20 cellular contexts compared by ENCODE assay signal in the genomic region with DNA sequence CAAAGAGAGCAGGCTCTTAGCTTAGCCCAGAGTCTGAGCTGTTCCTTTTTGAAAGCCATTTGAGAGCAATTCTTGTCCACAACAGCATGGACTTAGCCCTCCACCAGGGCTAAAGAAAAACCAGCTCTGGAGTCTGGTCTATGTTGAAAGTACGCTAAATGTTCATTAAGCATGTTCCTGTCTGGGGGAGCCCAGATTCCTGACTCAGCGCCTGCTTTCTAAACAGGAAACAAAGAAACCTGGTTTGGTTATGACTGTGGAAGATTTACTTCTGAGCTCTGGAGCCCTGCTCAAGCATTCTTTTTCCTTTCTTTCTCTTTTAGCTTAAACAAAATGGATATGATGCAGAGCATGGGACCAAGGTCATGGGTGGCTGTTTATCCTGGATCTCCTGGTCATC.
DNase-seq lines count a peak whose midpoint lies in the region; ATAC-seq and TF ChIP-seq lines count a peak whose summit lies in the region.
"Had no signal": no experiment of that assay in that cellular context is flagged by ENCODE, and none has a peak within 500 bp of the region (broad histone marks: within the 10 kb centered on the region; RNA-seq: fewer than 3 reads in every experiment).

No MANE protein-coding gene starts in this region.

- H3K27me3 ChIP-seq in mesenchymal stem cell (ENCODE audit: control insufficient read depth in 1 of 2, insufficient read depth in 1 of 2, low read length in 2 of 2), result no peaks in the 10 kb centered on the region
- H3K27me3 ChIP-seq: testis had no signal

- H2AFZ ChIP-seq in mesenchymal stem cell (ENCODE audit: low read depth, low read length), result no peak overlapping the region

- ATAC-seq in HG03432 (IDR thresholded peaks at IDR 0.05; ENCODE audit: unreplicated experiment) (peak; percentile 38), HG03342 (IDR thresholded peaks at IDR 0.05; ENCODE audit: unreplicated experiment) (no peak)
- ATAC-seq: activated naive CD8-positive, alpha-beta T cell treated with anti-CD3 and anti-CD28 coated beads, Interleukin-2, amount 50 U/mL, for 24 hours had no signal

- H3K4ac ChIP-seq in mesenchymal stem cell (ENCODE audit: low read depth in 1 of 2, low read length in 2 of 2), result no peak overlapping the region

- TF ChIP-seq CTCF in AG10803 (conservative IDR thresholded peaks at IDR 0.05; ENCODE audit: low read length), result no peak
- TF ChIP-seq CTCF in cardiac fibroblast (IDR thresholded peaks at IDR 0.05; ENCODE audit: low read depth, low read length), result no peak

- no peak overlapping the region for H2BK15ac ChIP-seq in mesenchymal stem cell (ENCODE audit: low read depth, poor library complexity, severe bottlenecking)

- no peaks in the 10 kb centered on the region for H3K79me1 ChIP-seq in mesenchymal stem cell (replicated peaks; ENCODE audit: low read length, poor library complexity, severe bottlenecking)

- no peaks in the 10 kb centered on the region for H3K36me3 ChIP-seq in mesenchymal stem cell (ENCODE audit: control insufficient read depth in 1 of 2, insufficient read depth in 2 of 2, low read depth in 1 of 2, low read length in 2 of 2)
- H3K36me3 ChIP-seq: HAP-1 had no signal

- no peak overlapping the region for H4K8ac ChIP-seq in mesenchymal stem cell (ENCODE audit: low read length)

- H2BK120ac ChIP-seq in mesenchymal stem cell (ENCODE audit: low read depth, low read length), result no peak overlapping the region

- H2AK5ac ChIP-seq in mesenchymal stem cell (ENCODE audit: low read length, severe bottlenecking), result no peak overlapping the region

- intact Hi-C loops in head of caudate nucleus (cut with DNase I), result no loop called here

- H3K4me3 ChIP-seq in AG10803 (ENCODE audit: low read length) (no peak overlapping the region), cardiac fibroblast (replicated peaks in 1 of 2; ENCODE audit: low read depth in 2 of 2, low read length in 2 of 2) (no peak overlapping the region), mesenchymal stem cell (ENCODE audit: insufficient read depth in 1 of 2, low read depth in 1 of 2, low read length in 2 of 2) (no peak overlapping the region)
- H3K4me3 ChIP-seq: HAP-1, testis had no signal

- 0% methylated on average over 2 of the region's 2 CpGs for whole genome bisulfite sequencing in mesenchymal stem cell

- DNase-seq in AG10803 (ENCODE audit: low read depth), result peak; percentile 16
- DNase-seq in cardiac fibroblast (ENCODE audit: low read depth in 2 of 2), result peak; percentile 33 to 43
- peak; percentile 87 for DNase-seq in mesenchymal stem cell
- no peak for DNase-seq in head of caudate nucleus
- DNase-seq in HUDEP-2 (lab: John Stamatoyannopoulos, UW; ENCODE audit: unreplicated experiment in 76 of 76), result no peak
- no peak for DNase-seq in NCI-H345 treated with DMSO at 0.1 percent for 48 hours (lab: John Stamatoyannopoulos, UW; ENCODE audit: unreplicated experiment)
- DNase-seq: ACHN; activated CD4-positive, alpha-beta T cell treated with anti-CD3 and anti-CD28 coated beads for 1 hour; activated naive CD8-positive, alpha-beta T cell treated with anti-CD3 and anti-CD28 coated beads, Interleukin-2, amount 50 U/mL, for 24 hours; CD4-positive, alpha-beta T cell; central memory CD4-positive, alpha-beta T cell; effector CD8-positive, alpha-beta T cell; hypothalamus; NCI-H187 treated with DMSO at 0.1 percent for 48 hours; NCI-H446 treated with DMSO at 0.1 percent for 48 hours; stimulated activated CD4-positive, alpha-beta T cell treated with anti-CD3 and anti-CD28 coated beads, Interleukin-12 subunit alpha, Interleukin-12 subunit beta, amount 100 ng/mL, for 4 hours; testis had no signal

- H3K4me1 ChIP-seq in mesenchymal stem cell (ENCODE audit: control insufficient read depth, insufficient read depth, low read depth, low read length), result no peaks in the 10 kb centered on the region
- H3K4me1 ChIP-seq: HAP-1, testis had no signal

- no peak overlapping the region for H3K9ac ChIP-seq in mesenchymal stem cell (ENCODE audit: low read length)

- H3K9me3 ChIP-seq in mesenchymal stem cell (ENCODE audit: control insufficient read depth, low read length), result no peaks in the 10 kb centered on the region
- H3K9me3 ChIP-seq: HAP-1, testis had no signal

- no peak overlapping the region for H3K18ac ChIP-seq in mesenchymal stem cell (ENCODE audit: low read depth in 1 of 2, low read length in 2 of 2)

- no peak overlapping the region for H4K91ac ChIP-seq in mesenchymal stem cell (ENCODE audit: low read length)

- no peak overlapping the region for H3K4me2 ChIP-seq in mesenchymal stem cell (ENCODE audit: low read length, poor library complexity, severe bottlenecking)

- no peak overlapping the region for H2BK12ac ChIP-seq in mesenchymal stem cell (ENCODE audit: low read length in 2 of 2)

- H3K23ac ChIP-seq in mesenchymal stem cell (ENCODE audit: low read length in 2 of 2), result no peak overlapping the region

- no peak overlapping the region for H3K14ac ChIP-seq in mesenchymal stem cell (ENCODE audit: low read length in 2 of 2)

- H2BK5ac ChIP-seq in mesenchymal stem cell (ENCODE audit: low read depth, low read length, poor library complexity, severe bottlenecking), result no peak overlapping the region

- H3K27ac ChIP-seq in mesenchymal stem cell (ENCODE audit: low read length, poor library complexity, severe bottlenecking), result no peak overlapping the region
- H3K27ac ChIP-seq: testis had no signal

Comparison
In these comparisons a context has a peak if more than half of its experiments do, and no peak if none do; other contexts are left out.
1. DNase-seq: peak in AG10803 (single experiment), cardiac fibroblast (2 of 2) and mesenchymal stem cell (single experiment); none in head of caudate nucleus (0 of 42), HUDEP-2 (0 of 76) and NCI-H345 treated with DMSO at 0.1 percent for 48 hours (single experiment).